13 cellular contexts compared by ENCODE assay signal in the genomic region with DNA sequence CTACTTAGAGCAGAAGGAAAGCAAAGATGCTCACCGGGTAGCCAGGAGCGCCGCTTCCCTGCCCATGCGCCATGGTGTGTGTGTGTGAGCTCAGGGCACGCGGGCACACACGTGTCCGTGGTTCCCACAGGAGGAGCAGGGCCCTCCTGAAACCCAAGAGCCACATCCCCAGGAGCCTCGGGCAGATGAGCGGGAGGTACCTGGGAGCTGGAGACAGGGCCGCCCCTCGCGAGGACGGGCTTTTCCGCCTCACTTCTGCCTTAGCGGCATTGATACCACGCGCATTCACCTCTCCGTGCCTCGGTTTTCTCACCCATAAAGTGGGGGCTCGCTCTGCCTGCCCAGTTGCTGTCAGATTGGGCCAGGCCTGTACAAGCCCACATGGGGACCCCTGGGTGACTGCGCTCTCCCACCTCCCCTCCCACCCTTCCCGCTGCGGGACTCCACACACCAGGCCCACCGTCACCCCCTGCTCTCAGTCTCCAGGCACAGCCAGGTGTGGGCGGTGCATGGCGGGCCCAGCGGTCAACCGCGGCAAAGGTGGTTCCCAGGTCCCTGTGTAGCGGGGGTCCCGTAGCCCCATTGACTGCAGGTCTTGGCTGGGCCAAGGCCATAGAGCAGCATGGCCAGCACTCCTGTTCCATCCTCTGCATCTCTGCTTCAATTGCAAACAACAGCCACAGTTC.
A peak's percentile ranks its signal among the peaks of the same experiment; 100 is the strongest.
DNase-seq lines count a peak whose midpoint lies in the region; TF ChIP-seq lines count a peak whose summit lies in the region.
"Had no signal": no experiment of that assay in that cellular context is flagged by ENCODE, and none has a peak within 500 bp of the region (broad histone marks: within the 10 kb centered on the region; RNA-seq: fewer than 3 reads in every experiment).

No MANE protein-coding gene starts in this region.

- H3K27me3 Mint-ChIP-seq in CD8-positive, alpha-beta memory T cell: peaks cover 0 to 5% of the 10 kb centered on the region in 2 donors

- peak overlapping the region; percentile 88 for H3K9ac ChIP-seq in mammary epithelial cell (ENCODE audit: insufficient read depth, low read length)
- H3K9ac ChIP-seq in parathyroid adenoma: no peak overlapping the region

- H3K4me1 ChIP-seq in CD8-positive, alpha-beta memory T cell (ENCODE audit: insufficient read depth, low read length): peaks cover 26% of the 10 kb centered on the region
- peaks cover 28% of the 10 kb centered on the region for H3K4me1 ChIP-seq in mammary epithelial cell (ENCODE audit: insufficient read depth, low read length)
- H3K4me1 ChIP-seq in parathyroid adenoma: peaks cover 7% of the 10 kb centered on the region

- TF ChIP-seq CTCF in mammary epithelial cell (conservative IDR thresholded peaks at IDR 0.05 in 1 of 2, IDR thresholded peaks at IDR 0.05 in 1 of 2; ENCODE audit: extremely low read depth in 1 of 2, insufficient read depth in 1 of 2, low read depth in 1 of 2, low read length in 2 of 2) (no peak), parathyroid adenoma (IDR thresholded peaks at IDR 0.05) (no peak)

- no peak overlapping the region for H3K4me3 ChIP-seq in CD8-positive, alpha-beta memory T cell (ENCODE audit: low read length)
- H3K4me3 ChIP-seq in mammary epithelial cell (replicated peaks in 1 of 3; ENCODE audit: insufficient read depth in 1 of 3, low read depth in 2 of 3, low read length in 3 of 3): no peak overlapping the region
- no peak overlapping the region for H3K4me3 ChIP-seq in parathyroid adenoma (ENCODE audit: low read depth, low read length)
- H3K4me3 ChIP-seq: HAP-1 had no signal

- peak overlapping the region in 7 of 8 donors; percentile 84 to 100 (median 95) for H3K27ac Mint-ChIP-seq in CD8-positive, alpha-beta memory T cell

- intact Hi-C loops in mammary epithelial cell (cut with micrococcal nuclease): loop anchor here (1.0 kb wide), 1 partner anchor 27 kb away; no protein-coding TSS in a partner anchor

- H3K27ac ChIP-seq in CD8-positive, alpha-beta memory T cell (ENCODE audit: low read depth, low read length): no peak overlapping the region
- H3K27ac ChIP-seq in KOPT-K1 (ENCODE audit: low read depth, low read length, poor library complexity, severe bottlenecking) (peak overlapping the region; percentile 79), mammary epithelial cell (ENCODE audit: insufficient read depth, low read depth, low read length) (peak overlapping the region; percentile 95), parathyroid adenoma (no peak overlapping the region)

- H3K79me2 ChIP-seq in mammary epithelial cell (ENCODE audit: insufficient read depth, low read length) (no peaks in the 10 kb centered on the region), parathyroid adenoma (no peaks in the 10 kb centered on the region)

- DNase-seq in CD8-positive, alpha-beta memory T cell: no peak
- no peak for DNase-seq in mammary epithelial cell
- no peak for DNase-seq in stimulated activated naive CD4-positive, alpha-beta T cell treated with Interleukin-2 at 50 U/mL for 16 hours (lab: John Stamatoyannopoulos, UW)
- no peak for DNase-seq in GF-D8 (lab: John Stamatoyannopoulos, UW)
- no peak for DNase-seq in NCI-H187 (lab: John Stamatoyannopoulos, UW)
- DNase-seq in effector CD4-positive, alpha-beta T cell: no peak
- DNase-seq: COR-L47; effector CD8-positive, alpha-beta T cell; hippocampal formation; midbrain had no signal

- peak overlapping the region in 2 of 7 donors; percentile 54 to 55 for H3K4me3 Mint-ChIP-seq in CD8-positive, alpha-beta memory T cell

- H3K36me3 Mint-ChIP-seq in CD8-positive, alpha-beta memory T cell: no peaks in the 10 kb centered on the region

- H3K36me3 ChIP-seq in CD8-positive, alpha-beta memory T cell (ENCODE audit: insufficient read depth, low read length): no peaks in the 10 kb centered on the region
- H3K36me3 ChIP-seq in KOPT-K1 (ENCODE audit: insufficient read depth, low read length) (no peaks in the 10 kb centered on the region), mammary epithelial cell (ENCODE audit: insufficient read depth, low read length) (no peaks in the 10 kb centered on the region), parathyroid adenoma (ENCODE audit: control insufficient read depth, insufficient read depth, low read length) (no peaks in the 10 kb centered on the region)
- H3K36me3 ChIP-seq: HAP-1 had no signal

- H3K4me1 Mint-ChIP-seq in CD8-positive, alpha-beta memory T cell: peaks cover 18 to 26% (median 19%) of the 10 kb centered on the region in 3 donors

- no TSS peak for BruUV-seq in mammary epithelial cell (replicated peaks; lab: Mats Ljungman, UMichigan)

- no peaks in the 10 kb centered on the region for H4K20me1 ChIP-seq in mammary epithelial cell (ENCODE audit: insufficient read depth, low read length)

- CTCF ChIA-PET in CD8-positive, alpha-beta memory T cell (lab: Charles Lee): no interaction called here
- CTCF ChIA-PET in mammary epithelial cell (lab: Charles Lee; ENCODE audit: low non-redundant PET): interaction anchor here (0.9 kb wide), 1 partner anchor 12 kb away, joined by 18 read pairs; no protein-coding TSS in a partner anchor

- in situ Hi-C loops in mammary epithelial cell (cut with MboI; ENCODE audit: low sequenced_read_pairs in 2 of 2): no loop called here

- H3K27me3 ChIP-seq in CD8-positive, alpha-beta memory T cell (ENCODE audit: insufficient read depth, low read length, poor library complexity, severe bottlenecking): no peaks in the 10 kb centered on the region
- no peaks in the 10 kb centered on the region for H3K27me3 ChIP-seq in mammary epithelial cell (ENCODE audit: insufficient read depth, low read length)
- no peaks in the 10 kb centered on the region for H3K27me3 ChIP-seq in parathyroid adenoma (ENCODE audit: control insufficient read depth, insufficient read depth, low read length)

- dilution Hi-C loops in mammary epithelial cell (cut with HindIII; ENCODE audit: low sequenced_read_pairs): no loop called here

- H2AFZ ChIP-seq in mammary epithelial cell (ENCODE audit: low read depth, low read length) (no peak overlapping the region), parathyroid adenoma (no peak overlapping the region)

- no peaks in the 10 kb centered on the region for H3K9me3 ChIP-seq in CD8-positive, alpha-beta memory T cell (ENCODE audit: low read length)
- H3K9me3 ChIP-seq in KOPT-K1 (ENCODE audit: insufficient read depth, low read length, poor library complexity, severe bottlenecking) (no peaks in the 10 kb centered on the region), mammary epithelial cell (replicated peaks; ENCODE audit: insufficient read depth, low read length) (no peaks in the 10 kb centered on the region), parathyroid adenoma (ENCODE audit: control insufficient read depth, low read length) (no peaks in the 10 kb centered on the region)
- H3K9me3 ChIP-seq: HAP-1 had no signal

- WGBS in mammary epithelial cell (ENCODE audit: low coverage, missing lambda C conversion rate): 98% methylated on average over 14 of the region's 32 CpGs

- H3K4me2 ChIP-seq in mammary epithelial cell (ENCODE audit: insufficient read depth, low read depth, low read length) (peak overlapping the region; percentile 78), parathyroid adenoma (ENCODE audit: low read length) (peak overlapping the region; percentile 63)

- no peaks in the 10 kb centered on the region for H3K9me3 Mint-ChIP-seq in CD8-positive, alpha-beta memory T cell

- POLR2A ChIA-PET in CD8-positive, alpha-beta memory T cell (lab: Charles Lee): no interaction called here

Comparison
In these comparisons a context has a peak if more than half of its experiments do, and no peak if none do; other contexts are left out.
1. H3K27ac ChIP-seq: peak in KOPT-K1 (single experiment) and mammary epithelial cell (single experiment); none in CD8-positive, alpha-beta memory T cell (single experiment) and parathyroid adenoma (single experiment).